ENCODE assay signal across 11 cellular contexts in the genomic region with DNA sequence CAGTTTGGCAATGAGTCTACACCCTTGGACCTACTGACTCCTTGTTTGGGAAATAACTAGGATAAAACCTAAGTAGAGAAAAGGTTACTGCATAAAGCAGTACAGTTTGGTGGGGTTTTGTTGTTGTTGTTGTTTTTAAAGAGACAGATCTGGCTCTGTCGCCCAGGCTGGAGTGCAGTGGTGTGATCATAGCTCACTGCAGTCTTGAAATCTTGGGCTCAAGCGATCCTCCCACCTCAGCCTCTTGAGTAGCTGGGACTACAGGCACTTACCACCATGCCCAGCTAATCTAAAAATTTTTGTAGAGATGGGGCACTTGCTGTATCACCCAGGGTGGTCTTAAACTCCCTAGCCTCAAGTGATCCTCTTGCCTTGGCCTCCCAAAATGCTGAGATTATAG. TPM values are rescaled to one million over a fixed set of nuclear protein-coding genes. Genes with fewer than 3 reads are reported as not detected.
DNase-seq lines count a peak whose midpoint lies in the region; ATAC-seq, FAIRE-seq and TF ChIP-seq lines count a peak whose summit lies in the region.
"Had no signal": no experiment of that assay in that cellular context is flagged by ENCODE, and none has a peak within 500 bp of the region (broad histone marks: within the 10 kb centered on the region; RNA-seq: fewer than 3 reads in every experiment).

No MANE protein-coding gene starts in this region.

- H3K27me3 Mint-ChIP-seq in natural killer cell (ENCODE audit: low read depth in 2 of 2): no peaks in the 10 kb centered on the region

- H3K4me1 ChIP-seq in BE2C: peaks cover 6% of the 10 kb centered on the region; the same call in 1 of the 2 replicates
- H3K4me1 ChIP-seq in KMS-11 (ENCODE audit: low read depth, poor library complexity, severe bottlenecking): peaks cover 44% of the 10 kb centered on the region

- no peak overlapping the region for H3K27ac Mint-ChIP-seq in natural killer cell

- intact Hi-C loops in natural killer cell (cut with micrococcal nuclease): no loop called here

- FAIRE-seq in bronchial epithelial cell (lab: Jason Lieb, UNC): no peak

- H4K20me1 ChIP-seq in KMS-11 (ENCODE audit: insufficient read depth): no peaks in the 10 kb centered on the region

- no peak overlapping the region for H2AFZ ChIP-seq in KMS-11 (ENCODE audit: low read depth)

- no peak for TF ChIP-seq CTCF in BE2C (IDR thresholded peaks at IDR 0.05; ENCODE audit: low read depth, low read length)
- TF ChIP-seq CTCF in KMS-11 (conservative IDR thresholded peaks at IDR 0.05; ENCODE audit: low read depth, low read length): no peak
- no peak for TF ChIP-seq CTCF in bronchial epithelial cell (IDR thresholded peaks at IDR 0.05; ENCODE audit: insufficient read depth, low read length, severe bottlenecking)
- no peak for TF ChIP-seq CTCF in natural killer cell (IDR thresholded peaks at IDR 0.05)

- no peaks in the 10 kb centered on the region for H3K27me3 ChIP-seq in BE2C
- no peaks in the 10 kb centered on the region for H3K27me3 ChIP-seq in KMS-11 (ENCODE audit: insufficient read depth, low read depth)
- H3K27me3 ChIP-seq in bronchial epithelial cell (ENCODE audit: control insufficient read depth, insufficient read depth, low read length): no peaks in the 10 kb centered on the region

- no peaks in the 10 kb centered on the region for H3K9me3 Mint-ChIP-seq in natural killer cell

- H3K9me3 ChIP-seq in BE2C: no peaks in the 10 kb centered on the region
- H3K9me3 ChIP-seq: mucosa of descending colon had no signal

- H3K36me3 Mint-ChIP-seq in natural killer cell: no peaks in the 10 kb centered on the region

- H3K36me3 ChIP-seq in BE2C: peaks cover 28% of the 10 kb centered on the region
- 0 out of 2 replicates have a peak, but pooled peaks cover 2% of the 10 kb centered on the region for H3K36me3 ChIP-seq in KMS-11 (ENCODE audit: insufficient read depth)
- peaks cover 10% of the 10 kb centered on the region for H3K36me3 ChIP-seq in bronchial epithelial cell (ENCODE audit: control insufficient read depth, insufficient read depth, low read length)

- H3K4me2 ChIP-seq in KMS-11: peak overlapping the region; percentile 94

- DNase-seq in BE2C: no peak
- DNase-seq in bronchial epithelial cell (ENCODE audit: low read depth): no peak
- DNase-seq in natural killer cell: no peak
- DNase-seq in LoVo (ENCODE audit: low spot score): no peak
- DNase-seq in putamen (ENCODE audit: low spot score): no peak
- DNase-seq in SHP77 (lab: John Stamatoyannopoulos, UW): no peak
- no peak for DNase-seq in activated gamma-delta T cell treated with Interleukin-2 at 50 U/mL for 16 hours
- DNase-seq: central memory CD4-positive, alpha-beta T cell; mucosa of descending colon had no signal

- H3K4me3 Mint-ChIP-seq in natural killer cell: peak overlapping the region; percentile 67

- H3K9ac ChIP-seq in KMS-11: no peak overlapping the region

- no peak for ATAC-seq in natural killer cell

- H3K79me2 ChIP-seq in KMS-11 (ENCODE audit: insufficient read depth, low read depth): peaks cover 18% of the 10 kb centered on the region; the same call in 1 of the 2 replicates

- peak overlapping the region; percentile 92 for H3K4me3 ChIP-seq in BE2C (ENCODE audit: low read depth, low read length)
- no peak overlapping the region for H3K4me3 ChIP-seq in KMS-11 (IDR thresholded peaks at IDR 0.05; ENCODE audit: insufficient read depth, low read depth, low read length)
- peak overlapping the region; percentile 95 for H3K4me3 ChIP-seq in bronchial epithelial cell (ENCODE audit: low read depth, low read length)

- peaks cover 30 to 40% of the 10 kb centered on the region in 2 donors for H3K4me1 Mint-ChIP-seq in natural killer cell

- H3K27ac ChIP-seq in KMS-11: no peak overlapping the region

RNA-seq across cellular contexts. Expression of a gene that starts 1.2 kb away (rescaled TPM):
- 15.8 TPM for polyA plus RNA-seq in BE2C (2012; ENCODE audit: insufficient read depth, insufficient read length, low read depth)
- total RNA-seq in bronchial epithelial cell: 6.3 and 9.0 TPM in 2 replicates
- total RNA-seq in natural killer cell: 10 to 100 TPM; 10.2 to 16.5 (median 11.0) TPM

RNA-seq across cellular contexts. Expression of a gene that starts 37.1 kb away (rescaled TPM):
- polyA plus RNA-seq in BE2C (2012; ENCODE audit: insufficient read depth, insufficient read length, low read depth): not detected
- total RNA-seq in bronchial epithelial cell (1.8 and 5.8 TPM in 2 replicates), natural killer cell (not detected)
- total RNA-seq: HT-29 had no signal

RNA-seq across cellular contexts. Expression of a gene that starts 37.3 kb away (rescaled TPM):
- not detected for polyA plus RNA-seq in BE2C (2012; ENCODE audit: insufficient read depth, insufficient read length, low read depth)
- total RNA-seq in bronchial epithelial cell (not detected in 2 replicates), natural killer cell (not detected)
- total RNA-seq: HT-29 had no signal

RNA-seq across cellular contexts. Expression of a gene that starts 43.8 kb away (rescaled TPM):
- polyA plus RNA-seq in BE2C (2012; ENCODE audit: insufficient read depth, insufficient read length, low read depth): 15.8 TPM
- 75.0 and 130 TPM in 2 replicates for total RNA-seq in bronchial epithelial cell
- total RNA-seq in natural killer cell: 1 to 10 TPM; 1.8 to 4.5 (median 2.8) TPM

RNA-seq across cellular contexts. Expression of a gene that starts 50.8 kb away (rescaled TPM):
- polyA plus RNA-seq in BE2C (2012; ENCODE audit: insufficient read depth, insufficient read length, low read depth): 39.2 TPM
- total RNA-seq in bronchial epithelial cell (62.4 and 63.2 TPM in 2 replicates), natural killer cell (10 to 100 TPM; 77.3 to 97.0 (median 78.5) TPM)
